In genomic region chr10:73818402-73818801, GRCh38 we compare ENCODE assay signal across 1 cellular context.
A peak's percentile ranks its signal among the peaks of the same experiment; 100 is the strongest.
TF ChIP-seq lines count a peak whose summit lies in the region.

No MANE protein-coding gene starts in this region.

TF ChIP-seq in K562, 482 proteins besides CTCF, POLR2A, EP300 and RAD21:
- TF ChIP-seq POLR2G (IDR thresholded peaks at IDR 0.05; ENCODE audit: low read depth, low read length) (peak; percentile 49), ZNF398 (CRISPR knock-in tag; IDR thresholded peaks at IDR 0.05) (no peak), TFAP4 (CRISPR knock-in tag; IDR thresholded peaks at IDR 0.05; ENCODE audit: borderline replicate concordance) (0 out of 2 replicates have a peak, but pooled peaks have one; percentile 23), REST (CRISPR knock-in tag; IDR thresholded peaks at IDR 0.05; ENCODE audit: low read depth) (0 out of 2 replicates have a peak, but pooled peaks have one; percentile 13), ZNF121 (CRISPR knock-in tag; conservative IDR thresholded peaks at IDR 0.05) (peak; percentile 75; the same call in 1 of the 2 replicates), CTBP1 (IDR thresholded peaks at IDR 0.05; ENCODE audit: borderline replicate concordance) (peak; percentile 38; the same call in 1 of the 2 replicates), ATF1 (CRISPR knock-in tag; IDR thresholded peaks at IDR 0.05) (0 out of 2 replicates have a peak, but pooled peaks have one; percentile 10), ATF1 (tag; IDR thresholded peaks at IDR 0.05) (no peak), ZHX1 (conservative IDR thresholded peaks at IDR 0.05; ENCODE audit: low read length) (no peak), ELK1 (CRISPR knock-in tag; IDR thresholded peaks at IDR 0.05) (no peak), ZEB2 (IDR thresholded peaks at IDR 0.05) (peak; percentile 50; the same call in 1 of the 2 replicates), RBM22 (IDR thresholded peaks at IDR 0.05; ENCODE audit: low read depth, low read length, poor library complexity, severe bottlenecking) (peak; percentile 46)
- TF ChIP-seq, protein P1, sequence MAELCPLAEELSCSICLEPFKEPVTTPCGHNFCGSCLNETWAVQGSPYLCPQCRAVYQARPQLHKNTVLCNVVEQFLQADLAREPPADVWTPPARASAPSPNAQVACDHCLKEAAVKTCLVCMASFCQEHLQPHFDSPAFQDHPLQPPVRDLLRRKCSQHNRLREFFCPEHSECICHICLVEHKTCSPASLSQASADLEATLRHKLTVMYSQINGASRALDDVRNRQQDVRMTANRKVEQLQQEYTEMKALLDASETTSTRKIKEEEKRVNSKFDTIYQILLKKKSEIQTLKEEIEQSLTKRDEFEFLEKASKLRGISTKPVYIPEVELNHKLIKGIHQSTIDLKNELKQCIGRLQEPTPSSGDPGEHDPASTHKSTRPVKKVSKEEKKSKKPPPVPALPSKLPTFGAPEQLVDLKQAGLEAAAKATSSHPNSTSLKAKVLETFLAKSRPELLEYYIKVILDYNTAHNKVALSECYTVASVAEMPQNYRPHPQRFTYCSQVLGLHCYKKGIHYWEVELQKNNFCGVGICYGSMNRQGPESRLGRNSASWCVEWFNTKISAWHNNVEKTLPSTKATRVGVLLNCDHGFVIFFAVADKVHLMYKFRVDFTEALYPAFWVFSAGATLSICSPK (IDR thresholded peaks at IDR 0.05; ENCODE audit: borderline replicate concordance) = no peak
- TF ChIP-seq, protein P2, sequence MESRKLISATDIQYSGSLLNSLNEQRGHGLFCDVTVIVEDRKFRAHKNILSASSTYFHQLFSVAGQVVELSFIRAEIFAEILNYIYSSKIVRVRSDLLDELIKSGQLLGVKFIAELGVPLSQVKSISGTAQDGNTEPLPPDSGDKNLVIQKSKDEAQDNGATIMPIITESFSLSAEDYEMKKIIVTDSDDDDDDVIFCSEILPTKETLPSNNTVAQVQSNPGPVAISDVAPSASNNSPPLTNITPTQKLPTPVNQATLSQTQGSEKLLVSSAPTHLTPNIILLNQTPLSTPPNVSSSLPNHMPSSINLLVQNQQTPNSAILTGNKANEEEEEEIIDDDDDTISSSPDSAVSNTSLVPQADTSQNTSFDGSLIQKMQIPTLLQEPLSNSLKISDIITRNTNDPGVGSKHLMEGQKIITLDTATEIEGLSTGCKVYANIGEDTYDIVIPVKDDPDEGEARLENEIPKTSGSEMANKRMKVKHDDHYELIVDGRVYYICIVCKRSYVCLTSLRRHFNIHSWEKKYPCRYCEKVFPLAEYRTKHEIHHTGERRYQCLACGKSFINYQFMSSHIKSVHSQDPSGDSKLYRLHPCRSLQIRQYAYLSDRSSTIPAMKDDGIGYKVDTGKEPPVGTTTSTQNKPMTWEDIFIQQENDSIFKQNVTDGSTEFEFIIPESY (CRISPR knock-in tag; IDR thresholded peaks at IDR 0.05) = peak; percentile 97
- TF ChIP-seq, protein P3, sequence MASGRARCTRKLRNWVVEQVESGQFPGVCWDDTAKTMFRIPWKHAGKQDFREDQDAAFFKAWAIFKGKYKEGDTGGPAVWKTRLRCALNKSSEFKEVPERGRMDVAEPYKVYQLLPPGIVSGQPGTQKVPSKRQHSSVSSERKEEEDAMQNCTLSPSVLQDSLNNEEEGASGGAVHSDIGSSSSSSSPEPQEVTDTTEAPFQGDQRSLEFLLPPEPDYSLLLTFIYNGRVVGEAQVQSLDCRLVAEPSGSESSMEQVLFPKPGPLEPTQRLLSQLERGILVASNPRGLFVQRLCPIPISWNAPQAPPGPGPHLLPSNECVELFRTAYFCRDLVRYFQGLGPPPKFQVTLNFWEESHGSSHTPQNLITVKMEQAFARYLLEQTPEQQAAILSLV (tag; IDR thresholded peaks at IDR 0.05) = no peak
- TF ChIP-seq, protein P4, sequence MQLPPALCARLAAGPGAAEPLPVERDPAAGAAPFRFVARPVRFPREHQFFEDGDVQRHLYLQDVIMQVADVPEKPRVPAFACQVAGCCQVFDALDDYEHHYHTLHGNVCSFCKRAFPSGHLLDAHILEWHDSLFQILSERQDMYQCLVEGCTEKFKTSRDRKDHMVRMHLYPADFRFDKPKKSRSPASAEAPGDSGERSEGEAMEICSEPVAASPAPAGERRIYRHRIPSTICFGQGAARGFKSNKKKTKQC (CRISPR knock-in tag; IDR thresholded peaks at IDR 0.05) = no peak
